1 cellular context compared by ENCODE assay signal in the genomic region with DNA sequence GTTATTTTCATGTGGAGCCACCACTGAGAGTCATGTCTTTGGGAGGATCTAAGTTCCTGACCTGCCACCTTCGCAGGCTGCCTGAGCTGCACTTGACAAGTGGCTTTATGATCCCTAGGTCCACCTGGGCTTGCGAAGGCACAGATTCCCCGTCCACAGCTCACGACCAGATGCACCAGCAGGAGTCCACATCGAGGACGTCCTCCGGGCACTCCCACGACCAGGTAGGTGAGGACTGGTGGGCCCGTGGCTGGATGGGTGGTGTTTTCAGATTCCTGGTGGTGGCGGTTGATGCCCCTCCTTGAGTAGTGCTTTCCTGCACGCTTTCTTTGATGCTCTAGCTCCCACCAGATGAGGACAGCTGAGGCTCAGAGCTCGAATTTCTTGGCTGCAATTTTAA.
TF ChIP-seq lines count a peak whose summit lies in the region.

No MANE protein-coding gene starts in this region.

TF ChIP-seq in H1, 55 proteins besides CTCF, POLR2A, EP300 and RAD21:
- TF ChIP-seq, protein P1, sequence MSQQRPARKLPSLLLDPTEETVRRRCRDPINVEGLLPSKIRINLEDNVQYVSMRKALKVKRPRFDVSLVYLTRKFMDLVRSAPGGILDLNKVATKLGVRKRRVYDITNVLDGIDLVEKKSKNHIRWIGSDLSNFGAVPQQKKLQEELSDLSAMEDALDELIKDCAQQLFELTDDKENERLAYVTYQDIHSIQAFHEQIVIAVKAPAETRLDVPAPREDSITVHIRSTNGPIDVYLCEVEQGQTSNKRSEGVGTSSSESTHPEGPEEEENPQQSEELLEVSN (IDR thresholded peaks at IDR 0.05): no peak
- no peak for TF ChIP-seq NRF1 (IDR thresholded peaks at IDR 0.05; ENCODE audit: low read depth, low read length)
- TF ChIP-seq BACH1 (IDR thresholded peaks at IDR 0.05; ENCODE audit: low read length): no peak
- no peak for TF ChIP-seq TAF7 (optimal IDR thresholded peaks at IDR 0.05; ENCODE audit: borderline replicate concordance, low read depth, low read length)
- no peak for TF ChIP-seq PHF8 (conservative IDR thresholded peaks at IDR 0.05; ENCODE audit: low read depth, low read length)
- TF ChIP-seq TCF12 (IDR thresholded peaks at IDR 0.05; ENCODE audit: low read depth, low read length): no peak
- TF ChIP-seq SIX5 (IDR thresholded peaks at IDR 0.05; ENCODE audit: low read depth, low read length): no peak
- no peak for TF ChIP-seq RNF2 (IDR thresholded peaks at IDR 0.05; ENCODE audit: borderline replicate concordance, low read depth, low read length, missing control alignments, poor library complexity, severe bottlenecking)
- TF ChIP-seq BRCA1 (IDR thresholded peaks at IDR 0.05; ENCODE audit: low read depth, low read length): no peak
- no peak for TF ChIP-seq HDAC6 (IDR thresholded peaks at IDR 0.05; ENCODE audit: low read depth, low read length)
- no peak for TF ChIP-seq CEBPB (IDR thresholded peaks at IDR 0.05; ENCODE audit: low read depth, low read length)
- TF ChIP-seq JUND (IDR thresholded peaks at IDR 0.05; ENCODE audit: low read length): no peak
- TF ChIP-seq KDM1A (IDR thresholded peaks at IDR 0.05; ENCODE audit: borderline replicate concordance, low read length): no peak
